ENCODE assay signal across 8 cellular contexts in the genomic region with DNA sequence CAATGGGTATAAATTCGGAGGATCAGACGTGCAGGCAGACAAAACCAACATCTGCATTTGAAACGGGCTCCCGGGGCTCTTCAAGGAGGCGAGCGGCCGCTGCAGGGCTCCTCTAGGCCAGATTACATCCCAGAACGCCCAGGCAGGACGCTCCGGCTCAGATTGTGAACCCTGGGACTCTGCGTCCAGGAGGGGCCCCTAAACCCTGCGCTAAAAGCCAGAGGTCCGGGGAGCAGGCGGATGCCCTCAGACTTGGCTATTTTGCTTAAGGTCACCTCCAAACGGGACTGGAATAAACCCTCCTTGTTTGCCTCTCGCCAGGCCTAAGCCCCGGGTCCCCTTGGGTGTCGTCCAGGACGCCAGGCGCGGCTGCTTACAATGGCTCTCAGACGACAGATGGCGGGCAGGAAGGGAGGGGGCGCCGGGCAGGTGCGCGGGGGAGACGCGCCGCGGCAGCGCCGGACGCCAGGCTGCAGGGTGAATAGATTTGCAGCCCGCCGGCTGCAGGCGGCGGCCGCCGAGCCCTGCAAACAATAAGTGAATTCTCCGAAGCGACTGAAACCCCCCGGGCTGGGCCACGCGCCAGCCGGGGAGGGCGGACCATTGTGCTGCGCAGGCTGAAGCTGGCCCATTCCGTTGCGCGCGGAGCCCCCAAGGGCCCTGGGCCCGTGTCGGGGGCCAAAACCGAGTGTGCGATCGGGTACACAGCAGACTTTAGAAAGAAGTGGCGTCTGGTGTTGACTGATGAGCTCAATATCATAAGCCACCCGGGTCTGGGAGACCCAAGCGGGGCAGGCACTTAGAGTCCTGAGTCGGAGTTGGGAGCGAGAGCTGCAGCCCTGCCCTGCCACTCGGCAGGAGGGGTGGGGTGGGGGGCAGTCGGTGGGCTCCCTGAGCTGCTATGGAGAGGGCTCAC. TPM values are rescaled to one million over a fixed set of nuclear protein-coding genes. Genes with fewer than 3 reads are reported as not detected.
DNase-seq lines count a peak whose midpoint lies in the region; FAIRE-seq and TF ChIP-seq lines count a peak whose summit lies in the region.

No MANE protein-coding gene starts in this region.

- DNase-seq in NCI-H2196 treated with DMSO at 0.1 percent for 48 hours (lab: John Stamatoyannopoulos, UW; ENCODE audit: unreplicated experiment) (peak; percentile 64), H1 (ENCODE audit: low read depth in 1 of 2, low spot score in 2 of 2) (peak; percentile 50 to 83), mesendoderm (peak; percentile 85), uterus (no peak), HUDEP-2 (lab: John Stamatoyannopoulos, UW; ENCODE audit: unreplicated experiment in 76 of 76) (no peak), GM19238 (ENCODE audit: insufficient read length, low spot score) (no peak)
- no peak for DNase-seq in activated T-helper 1 cell treated with anti-CD3 and anti-CD28 coated beads, Interleukin-12 subunit alpha, Interleukin-12 subunit beta, Interleukin-2, Interleukin-4 antibody, amounts not matched to agents 30 ng/mL and 10 ng/mL and 1 ng/mL, durations not matched to agents 14 hours and 24 hours and 36 hours (ENCODE audit: low spot score)

- peak overlapping the region; percentile 25; the same call in 1 of the 2 replicates for H2AK5ac ChIP-seq in H1 (ENCODE audit: low read depth, low read length)
- H2AK5ac ChIP-seq in mesendoderm (ENCODE audit: low read length): no peak overlapping the region

- no peak overlapping the region for H3K9ac ChIP-seq in BLaER1
- peak overlapping the region; percentile 18 to 52 (median 42); a peak in 6 of 7 replicates for H3K9ac ChIP-seq in H1 (replicated peaks in 1 of 4; ENCODE audit: extremely low read depth in 1 of 4, low read depth in 3 of 4, low read length in 3 of 4)
- peak overlapping the region; percentile 61 for H3K9ac ChIP-seq in mesendoderm (ENCODE audit: low read length)

- H3K27ac ChIP-seq in BLaER1: no peak overlapping the region
- H3K27ac ChIP-seq in H1 (ENCODE audit: low read depth, low read length): no peak overlapping the region
- peak overlapping the region; percentile 77 for H3K27ac ChIP-seq in mesendoderm (ENCODE audit: low read depth, low read length)
- no peak overlapping the region for H3K27ac ChIP-seq in uterus

- H3K36me3 Mint-ChIP-seq in activated T-helper 1 cell treated with anti-CD3 and anti-CD28 coated beads, Interleukin-12 subunit alpha, Interleukin-12 subunit beta, Interleukin-2, Interleukin-4 antibody, amounts not matched to agents 30 ng/mL and 10 ng/mL and 1 ng/mL, durations not matched to agents 14 hours and 24 hours and 36 hours (ENCODE audit: low read depth): peaks cover 2% of the 10 kb centered on the region

- H3K27me3 ChIP-seq in BLaER1 (peaks cover 33% of the 10 kb centered on the region), H1 (replicated peaks in 1 of 4; ENCODE audit: control insufficient read depth in 3 of 4, extremely low read depth in 1 of 4, insufficient read depth in 3 of 4, low read length in 3 of 4) (peaks cover 29 to 50% (median 45%) of the 10 kb centered on the region in 4 experiments), mesendoderm (ENCODE audit: insufficient read depth, low read length, poor library complexity) (no peaks in the 10 kb centered on the region), uterus (no peaks in the 10 kb centered on the region)

- 2% methylated on average over 64 of the region's 64 CpGs; no CpG with 5 or more reads in 1 of the 2 experiments for WGBS in H1 (ENCODE audit: extremely low coverage in 1 of 2, insufficient coverage in 1 of 2, insufficient read length in 1 of 2, insufficient replicate concordance in 2 of 2, low coverage in 1 of 2, low lambda C conversion rate in 2 of 2, missing lambda C conversion rate in 1 of 2), 2 experiments
- no CpG with 5 or more reads among the region's 64 CpGs for WGBS in mesendoderm (ENCODE audit: extremely low coverage, insufficient coverage, low lambda C conversion rate)

- peaks cover 11% of the 10 kb centered on the region for H3K23me2 ChIP-seq in H1 (ENCODE audit: low read depth, low read length)

- peak overlapping the region; percentile 14 for H3K4me2 ChIP-seq in BLaER1
- H3K4me2 ChIP-seq in H1 (ENCODE audit: insufficient read depth in 1 of 2, low read depth in 2 of 2, low read length in 2 of 2): peak overlapping the region; percentile 82 to 87
- H3K4me2 ChIP-seq in mesendoderm (ENCODE audit: low read length): peak overlapping the region; percentile 88

- POLR2A ChIA-PET in H1 (lab: Charles Lee; ENCODE audit: partially characterized antibody): interaction anchor here (0.7 to 1.9 kb wide), 26 partner anchors 10 to 109 kb away, joined by 3 to 14 read pairs (median 4); a partner anchor contains a TSS

- H3K4me1 Mint-ChIP-seq in activated T-helper 1 cell treated with anti-CD3 and anti-CD28 coated beads, Interleukin-12 subunit alpha, Interleukin-12 subunit beta, Interleukin-2, Interleukin-4 antibody, amounts not matched to agents 30 ng/mL and 10 ng/mL and 1 ng/mL, durations not matched to agents 14 hours and 24 hours and 36 hours (ENCODE audit: low read depth): no peaks in the 10 kb centered on the region

- H3K79me2 ChIP-seq in H1 (ENCODE audit: control insufficient read depth in 1 of 2, insufficient read depth in 2 of 2, low read length in 2 of 2) (no peaks in the 10 kb centered on the region), mesendoderm (ENCODE audit: control insufficient read depth, insufficient read depth, low read length) (no peaks in the 10 kb centered on the region)

- TF ChIP-seq POLR2A in H1 (IDR thresholded peaks at IDR 0.05; ENCODE audit: control extremely low read depth in 1 of 2, low read depth in 2 of 2, low read length in 2 of 2) (no peak; a peak in 1 of 3 replicates), uterus (IDR thresholded peaks at IDR 0.05) (no peak)

- TF ChIP-seq CTCF in H1 (IDR thresholded peaks at IDR 0.05; ENCODE audit: control extremely low read depth in 1 of 3, insufficient read depth in 1 of 3, low read depth in 1 of 3, low read length in 3 of 3): no peak
- no peak for TF ChIP-seq CTCF in uterus (IDR thresholded peaks at IDR 0.05)

- CTCF ChIA-PET in H1 (lab: Charles Lee; ENCODE audit: partially characterized antibody): interaction anchor here (0.6 to 1.9 kb wide), 9 partner anchors 16 to 46 kb away, joined by 3 to 5 read pairs (median 3); a partner anchor contains a TSS

- H3K4me1 ChIP-seq in BLaER1: peaks cover 8% of the 10 kb centered on the region; the same call in 1 of the 2 replicates
- peaks cover 9 to 20% (median 17%) of the 10 kb centered on the region in 4 experiments for H3K4me1 ChIP-seq in H1 (replicated peaks in 1 of 4; ENCODE audit: control insufficient read depth in 3 of 4, insufficient read depth in 4 of 4, low read length in 3 of 4)
- peaks cover 4% of the 10 kb centered on the region for H3K4me1 ChIP-seq in mesendoderm (ENCODE audit: control insufficient read depth, low read depth, low read length)
- peaks cover 0 to 7% of the 10 kb centered on the region in 2 donors for H3K4me1 ChIP-seq in uterus

- no peaks in the 10 kb centered on the region for H3K9me3 Mint-ChIP-seq in activated T-helper 1 cell treated with anti-CD3 and anti-CD28 coated beads, Interleukin-12 subunit alpha, Interleukin-12 subunit beta, Interleukin-2, Interleukin-4 antibody, amounts not matched to agents 30 ng/mL and 10 ng/mL and 1 ng/mL, durations not matched to agents 14 hours and 24 hours and 36 hours

- H3K4me3 Mint-ChIP-seq in activated T-helper 1 cell treated with anti-CD3 and anti-CD28 coated beads, Interleukin-12 subunit alpha, Interleukin-12 subunit beta, Interleukin-2, Interleukin-4 antibody, amounts not matched to agents 30 ng/mL and 10 ng/mL and 1 ng/mL, durations not matched to agents 14 hours and 24 hours and 36 hours: no peak overlapping the region

- H4K20me1 ChIP-seq in BLaER1 (no peaks in the 10 kb centered on the region), H1 (replicated peaks in 1 of 2; ENCODE audit: control insufficient read depth in 1 of 2, insufficient read depth in 2 of 2, low read length in 2 of 2) (no peaks in the 10 kb centered on the region)

- H3K23ac ChIP-seq in H1 (ENCODE audit: insufficient read length) (no peak overlapping the region), mesendoderm (ENCODE audit: low read length) (peak overlapping the region; percentile 20)

- H3K4ac ChIP-seq in H1 (replicated peaks; ENCODE audit: insufficient read length, low read depth, low read length) (peak overlapping the region; percentile 42), mesendoderm (ENCODE audit: low read depth, low read length) (no peak overlapping the region)

- H3K56ac ChIP-seq in H1 (replicated peaks; ENCODE audit: insufficient read length, low read depth, low read length) (no peak overlapping the region), mesendoderm (ENCODE audit: low read length) (peak overlapping the region; percentile 43)

- peak overlapping the region; percentile 53; the same call in 1 of the 2 replicates for H2BK15ac ChIP-seq in H1 (ENCODE audit: low read length)
- H2BK15ac ChIP-seq in mesendoderm (replicated peaks; ENCODE audit: low read depth): no peak overlapping the region

- H4K5ac ChIP-seq in H1 (ENCODE audit: insufficient read length, low read depth, low read length): no peak overlapping the region
- no peak overlapping the region for H4K5ac ChIP-seq in mesendoderm (ENCODE audit: low read length)

- no peak overlapping the region for H3K27ac Mint-ChIP-seq in activated T-helper 1 cell treated with anti-CD3 and anti-CD28 coated beads, Interleukin-12 subunit alpha, Interleukin-12 subunit beta, Interleukin-2, Interleukin-4 antibody, amounts not matched to agents 30 ng/mL and 10 ng/mL and 1 ng/mL, durations not matched to agents 14 hours and 24 hours and 36 hours

- 0 out of 2 replicates have a peak overlapping the region, but pooled peaks have one; percentile 67 for H2BK5ac ChIP-seq in H1 (ENCODE audit: low read depth, low read length)
- H2BK5ac ChIP-seq in mesendoderm (ENCODE audit: low read length): peak overlapping the region; percentile 34

- H3K9me3 ChIP-seq in BLaER1 (peaks cover 17% of the 10 kb centered on the region), H1 (ENCODE audit: insufficient read depth in 2 of 2, low read depth in 1 of 2, low read length in 1 of 2) (peaks cover 13 to 14% of the 10 kb centered on the region in 2 experiments), uterus (no peaks in the 10 kb centered on the region)

- H4K91ac ChIP-seq in H1 (replicated peaks; ENCODE audit: insufficient read length, low read length): peak overlapping the region; percentile 37

- H4K8ac ChIP-seq in H1 (ENCODE audit: extremely low read depth, insufficient read depth, low read length) (peak overlapping the region; percentile 91), mesendoderm (ENCODE audit: low read depth, low read length) (no peak overlapping the region)

- no peaks in the 10 kb centered on the region for H3K79me1 ChIP-seq in H1 (ENCODE audit: low read depth, low read length)
- H3K79me1 ChIP-seq in mesendoderm (ENCODE audit: low read length): no peaks in the 10 kb centered on the region

- no peak overlapping the region for H3K14ac ChIP-seq in H1 (ENCODE audit: insufficient read length)

- H3K36me3 ChIP-seq in BLaER1 (no peaks in the 10 kb centered on the region), H1 (ENCODE audit: control insufficient read depth in 2 of 4, insufficient read depth in 4 of 4, low read length in 3 of 4) (no peaks in the 10 kb centered on the region), mesendoderm (ENCODE audit: control insufficient read depth, insufficient read depth, low read length) (no peaks in the 10 kb centered on the region), uterus (no peaks in the 10 kb centered on the region)

- peak overlapping the region; percentile 97 for H2BK12ac ChIP-seq in H1 (ENCODE audit: low read depth, low read length)

- peaks cover 51% of the 10 kb centered on the region for H3K27me3 Mint-ChIP-seq in activated T-helper 1 cell treated with anti-CD3 and anti-CD28 coated beads, Interleukin-12 subunit alpha, Interleukin-12 subunit beta, Interleukin-2, Interleukin-4 antibody, amounts not matched to agents 30 ng/mL and 10 ng/mL and 1 ng/mL, durations not matched to agents 14 hours and 24 hours and 36 hours (ENCODE audit: insufficient read depth)

- H3K18ac ChIP-seq in H1 (ENCODE audit: extremely low read depth, low read length): peak overlapping the region; percentile 85
- peak overlapping the region; percentile 76 for H3K18ac ChIP-seq in mesendoderm (ENCODE audit: low read length)

- peak in 1 of 2 experiments; percentile 6; a peak in 1 of 4 replicates for TF ChIP-seq RAD21 in H1 (IDR thresholded peaks at IDR 0.05 in 1 of 2, conservative IDR thresholded peaks at IDR 0.05 in 1 of 2; ENCODE audit: low read depth in 2 of 2, low read length in 2 of 2)

- intact Hi-C loops in uterus (cut with DNase I; ENCODE audit: low total_unique reads): no loop called here
- intact Hi-C loops in activated T-helper 1 cell treated with anti-CD3 and anti-CD28 coated beads, Interleukin-12 subunit alpha, Interleukin-12 subunit beta, Interleukin-2, Interleukin-4 antibody, amounts not matched to agents 30 ng/mL and 10 ng/mL and 1 ng/mL, durations not matched to agents 14 hours and 24 hours and 36 hours (cut with micrococcal nuclease): no loop called here

- H3K4me3 ChIP-seq in BLaER1: no peak overlapping the region; the same call in 1 of the 2 replicates
- peak overlapping the region; percentile 37 to 63 (median 50) for H3K4me3 ChIP-seq in H1 (ENCODE audit: extremely low read depth in 1 of 4, insufficient read depth in 2 of 4, low read depth in 3 of 4, low read length in 4 of 4)
- peak overlapping the region; percentile 15 for H3K4me3 ChIP-seq in mesendoderm (ENCODE audit: low read length)
- peak overlapping the region; percentile 26 to 30 for H3K4me3 ChIP-seq in uterus

- FAIRE-seq in H1 (lab: Jason Lieb, UNC): no peak

- peak overlapping the region; percentile 75; the same call in 1 of the 2 replicates for H2BK20ac ChIP-seq in H1 (ENCODE audit: low read length)

- TF ChIP-seq EP300 in H1 (IDR thresholded peaks at IDR 0.05; ENCODE audit: borderline replicate concordance in 1 of 2, low read depth in 2 of 2, low read length in 2 of 2): 0 out of 3 replicates have a peak, but pooled peaks of 1 of the 2 experiments have one; percentile 36

- H2BK120ac ChIP-seq in H1 (replicated peaks; ENCODE audit: low read depth, low read length) (no peak overlapping the region), mesendoderm (ENCODE audit: low read depth, low read length) (peak overlapping the region; percentile 66)

- peak overlapping the region; percentile 24; the same call in 1 of the 2 replicates for H2AFZ ChIP-seq in H1 (ENCODE audit: low read length)

RNA-seq across cellular contexts. Expression of a gene that starts 32.3 kb away (rescaled TPM):
- 60.3 and 63.7 TPM in 2 replicates for total RNA-seq in H1 (2021; fragmentation: NEBNext Ultra II Directional; extraction: Animal tissue kit (Norgen Biotek cat#: 25700))
- 19.0 and 33.5 TPM in 2 replicates for polyA plus RNA-seq in H1 (2011; rRNA removed)
- 31.5 TPM for polyA plus RNA-seq in H1 (2011; cell fraction: cytosol; rRNA removed)
- polyA plus RNA-seq in H1 (2011; cell fraction: nucleus; rRNA removed): 61.9 TPM
- polyA plus RNA-seq in H1 (2012, experiment 1 of 2): 19.2 to 24.1 TPM (median 20.7 TPM) in 4 replicates
- 17.1 TPM for polyA plus RNA-seq in H1 (2012, experiment 2 of 2)
- polyA plus RNA-seq in H1 (2013, experiment 1 of 2): 18.6 TPM
- 17.2 TPM for polyA plus RNA-seq in H1 (2013, experiment 2 of 2)
- polyA minus RNA-seq in H1 (2011; rRNA and poly(A)+ RNA removed): 34.9 and 37.0 TPM in 2 replicates
- polyA minus RNA-seq in H1 (2011; cell fraction: cytosol; rRNA and poly(A)+ RNA removed): 31.9 TPM
- 103 TPM for polyA minus RNA-seq in H1 (2011; cell fraction: nucleus; rRNA and poly(A)+ RNA removed)
- 110 TPM for polyA plus RNA-seq in mesendoderm (2013, experiment 1 of 2)
- 105 TPM for polyA plus RNA-seq in mesendoderm (2013, experiment 2 of 2)
- total RNA-seq in uterus: 10 to 100 TPM; 49.4 to 87.5 (median 61.4) TPM
- not detected in 2 replicates for total RNA-seq in activated T-helper 1 cell treated with anti-CD3 and anti-CD28 coated beads, Interleukin-12 subunit alpha, Interleukin-12 subunit beta, Interleukin-2, Interleukin-4 antibody, amounts not matched to agents 30 ng/mL and 10 ng/mL and 1 ng/mL, durations not matched to agents 14 hours and 24 hours and 36 hours

Comparison
In these comparisons a context has a peak if more than half of its experiments do, and no peak if none do; other contexts are left out.
1. H3K4me2 ChIP-seq: peak in every context shown above with its lines; median percentile 88 in mesendoderm; 84 in H1; 14 in BLaER1.
2. DNase-seq: peak in NCI-H2196 treated with DMSO at 0.1 percent for 48 hours (single experiment), H1 (2 of 2) and mesendoderm (single experiment); none in uterus (0 of 2), activated T-helper 1 cell treated with anti-CD3 and anti-CD28 coated beads, Interleukin-12 subunit alpha, Interleukin-12 subunit beta, Interleukin-2, Interleukin-4 antibody, amounts not matched to agents 30 ng/mL and 10 ng/mL and 1 ng/mL, durations not matched to agents 14 hours and 24 hours and 36 hours (single experiment), HUDEP-2 (0 of 76) and GM19238 (single experiment).
3. RNA of a gene that starts 32.3 kb away (total RNA-seq): 49.4 to 87.5 TPM in uterus and 60.3 to 63.7 TPM in H1; not detected in activated T-helper 1 cell treated with anti-CD3 and anti-CD28 coated beads, Interleukin-12 subunit alpha, Interleukin-12 subunit beta, Interleukin-2, Interleukin-4 antibody, amounts not matched to agents 30 ng/mL and 10 ng/mL and 1 ng/mL, durations not matched to agents 14 hours and 24 hours and 36 hours; every median in the first group is over 10 times any median in the second.